Comparison of ENCODE assay signal across 8 cellular contexts in the genomic region with DNA sequence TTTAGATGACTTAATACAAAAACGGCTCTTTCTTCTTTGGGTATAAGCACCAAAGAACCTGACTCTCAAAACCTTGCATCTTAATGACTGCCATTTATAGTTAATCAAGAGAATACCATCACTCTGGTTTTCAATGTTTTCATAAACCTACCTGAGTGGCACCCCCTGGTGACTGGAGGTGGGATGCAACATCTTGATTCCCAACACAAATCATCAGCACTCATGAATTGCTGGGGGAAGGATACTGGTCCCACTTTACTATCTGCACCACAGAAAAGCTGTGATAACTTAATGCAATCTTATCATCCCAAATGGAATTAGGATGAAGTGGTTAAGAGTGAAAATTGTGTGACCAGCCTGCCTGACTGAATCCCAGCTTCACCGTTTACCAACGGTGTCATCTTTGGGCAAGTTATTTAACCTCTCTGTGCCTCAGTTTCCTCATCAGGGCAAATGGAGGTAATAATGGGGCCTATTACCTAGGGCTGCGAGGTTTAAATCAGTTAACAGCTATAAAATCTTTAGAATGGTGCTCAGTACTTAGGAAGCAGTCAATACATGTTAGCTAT.
DNase-seq lines count a peak whose midpoint lies in the region; ATAC-seq and TF ChIP-seq lines count a peak whose summit lies in the region.

No MANE protein-coding gene starts in this region.

- H3K9me3 Mint-ChIP-seq in activated CD8-positive, alpha-beta T cell treated with anti-CD3 and anti-CD28 coated beads, Interleukin-2, amount 10 ng/mL, durations not matched to agents 7 days and 5 days (ENCODE audit: insufficient read depth): peaks cover 12% of the 10 kb centered on the region
- no peaks in the 10 kb centered on the region for H3K9me3 Mint-ChIP-seq in stimulated activated effector memory CD8-positive, alpha-beta T cell treated with anti-CD3 and anti-CD28 coated beads, Interleukin-12 subunit alpha, Interleukin-12 subunit beta, amount 100 ng/mL, for 72 hours

- intact Hi-C loops in head of caudate nucleus (cut with DNase I) (no loop called here), adrenal gland (cut with DNase I) (no loop called here)

- no peak for TF ChIP-seq POLR2A in adrenal gland (IDR thresholded peaks at IDR 0.05)

- H3K27ac Mint-ChIP-seq in activated CD8-positive, alpha-beta T cell treated with anti-CD3 and anti-CD28 coated beads, Interleukin-2, amount 10 ng/mL, durations not matched to agents 7 days and 5 days: peak overlapping the region; percentile 19
- peak overlapping the region; percentile 94 for H3K27ac Mint-ChIP-seq in stimulated activated effector memory CD8-positive, alpha-beta T cell treated with anti-CD3 and anti-CD28 coated beads, Interleukin-12 subunit alpha, Interleukin-12 subunit beta, amount 100 ng/mL, for 72 hours

- TF ChIP-seq CTCF in GM12864 (IDR thresholded peaks at IDR 0.05; ENCODE audit: low read depth, low read length, missing control alignments) (peak; percentile 56), adrenal gland (IDR thresholded peaks at IDR 0.05) (no peak)

- POLR2A ChIA-PET in activated CD8-positive, alpha-beta T cell treated with anti-CD3 and anti-CD28 coated beads, Interleukin-2, amount 10 ng/mL, durations not matched to agents 7 days and 5 days (lab: Charles Lee): no interaction called here

- no peaks in the 10 kb centered on the region for H3K27me3 ChIP-seq in adrenal gland

- H3K4me3 Mint-ChIP-seq in activated CD8-positive, alpha-beta T cell treated with anti-CD3 and anti-CD28 coated beads, Interleukin-2, amount 10 ng/mL, durations not matched to agents 7 days and 5 days: no peak overlapping the region
- H3K4me3 Mint-ChIP-seq in stimulated activated effector memory CD8-positive, alpha-beta T cell treated with anti-CD3 and anti-CD28 coated beads, Interleukin-12 subunit alpha, Interleukin-12 subunit beta, amount 100 ng/mL, for 72 hours: no peak overlapping the region

- CTCF ChIA-PET in activated CD8-positive, alpha-beta T cell treated with anti-CD3 and anti-CD28 coated beads, Interleukin-2, amount 10 ng/mL, durations not matched to agents 7 days and 5 days (lab: Charles Lee): interaction anchor here (0.6 to 3.9 kb wide), 22 partner anchors 8 to 947 kb away, joined by 3 to 38 read pairs (median 5); no protein-coding TSS in a partner anchor

- H3K27me3 Mint-ChIP-seq in activated CD8-positive, alpha-beta T cell treated with anti-CD3 and anti-CD28 coated beads, Interleukin-2, amount 10 ng/mL, durations not matched to agents 7 days and 5 days (ENCODE audit: low read depth): no peaks in the 10 kb centered on the region

- H3K4me3 ChIP-seq in GM12864 (ENCODE audit: low read depth, low read length) (no peak overlapping the region), adrenal gland (no peak overlapping the region)

- no peaks in the 10 kb centered on the region for H3K36me3 ChIP-seq in adrenal gland (replicated peaks in 1 of 2)

- ATAC-seq in HG03159 (IDR thresholded peaks at IDR 0.05; ENCODE audit: unreplicated experiment): peak; percentile 29
- no peak for ATAC-seq in activated CD8-positive, alpha-beta T cell treated with anti-CD3 and anti-CD28 coated beads, Interleukin-2, amount 10 ng/mL, durations not matched to agents 7 days and 5 days
- peak; percentile 14 for ATAC-seq in stimulated activated effector memory CD8-positive, alpha-beta T cell treated with anti-CD3 and anti-CD28 coated beads, Interleukin-12 subunit alpha, Interleukin-12 subunit beta, amount 100 ng/mL, for 72 hours

- peaks cover 42% of the 10 kb centered on the region for H3K36me3 Mint-ChIP-seq in activated CD8-positive, alpha-beta T cell treated with anti-CD3 and anti-CD28 coated beads, Interleukin-2, amount 10 ng/mL, durations not matched to agents 7 days and 5 days (ENCODE audit: low read depth)
- peaks cover 17% of the 10 kb centered on the region for H3K36me3 Mint-ChIP-seq in stimulated activated effector memory CD8-positive, alpha-beta T cell treated with anti-CD3 and anti-CD28 coated beads, Interleukin-12 subunit alpha, Interleukin-12 subunit beta, amount 100 ng/mL, for 72 hours

- no peak overlapping the region for H3K27ac ChIP-seq in adrenal gland

- WGBS in adrenal gland, 4 donors: 75 to 92% (median 84%) methylated on average over 4 of the region's 4 CpGs

- peaks cover 0 to 17% of the 10 kb centered on the region in 2 donors for H3K4me1 ChIP-seq in adrenal gland (replicated peaks in 1 of 2)

- DNase-seq in GM12864 (ENCODE audit: low read depth): no peak
- DNase-seq in activated CD8-positive, alpha-beta T cell treated with anti-CD3 and anti-CD28 coated beads, Interleukin-2, amount 10 ng/mL, durations not matched to agents 7 days and 5 days: peak; percentile 35
- peak in 22 of 42 donors; percentile 4 to 74 (median 37) for DNase-seq in head of caudate nucleus
- DNase-seq in stimulated activated effector memory CD8-positive, alpha-beta T cell treated with anti-CD3 and anti-CD28 coated beads, Interleukin-12 subunit alpha, Interleukin-12 subunit beta, amount 100 ng/mL, for 72 hours (ENCODE audit: low spot score in 2 of 2): peak in 1 of 2 donors; percentile 54
- DNase-seq in adrenal gland: no peak
- no peak for DNase-seq in NCI-H2029 (lab: John Stamatoyannopoulos, UW)
- DNase-seq in GOT3 (lab: John Stamatoyannopoulos, UW): no peak

- peaks cover 46% of the 10 kb centered on the region for H3K4me1 Mint-ChIP-seq in activated CD8-positive, alpha-beta T cell treated with anti-CD3 and anti-CD28 coated beads, Interleukin-2, amount 10 ng/mL, durations not matched to agents 7 days and 5 days (ENCODE audit: low read depth)
- peaks cover 54% of the 10 kb centered on the region for H3K4me1 Mint-ChIP-seq in stimulated activated effector memory CD8-positive, alpha-beta T cell treated with anti-CD3 and anti-CD28 coated beads, Interleukin-12 subunit alpha, Interleukin-12 subunit beta, amount 100 ng/mL, for 72 hours

- H3K9me3 ChIP-seq in adrenal gland (replicated peaks in 1 of 3): no peaks in the 10 kb centered on the region

Comparison
In these comparisons a context has a peak if more than half of its experiments do, and no peak if none do; other contexts are left out.
1. DNase-seq: peak in activated CD8-positive, alpha-beta T cell treated with anti-CD3 and anti-CD28 coated beads, Interleukin-2, amount 10 ng/mL, durations not matched to agents 7 days and 5 days (single experiment) and head of caudate nucleus (22 of 42); none in GM12864 (single experiment), adrenal gland (0 of 7), NCI-H2029 (single experiment) and GOT3 (single experiment).